Comparison of ENCODE assay signal across 27 cellular contexts in the genomic region with DNA sequence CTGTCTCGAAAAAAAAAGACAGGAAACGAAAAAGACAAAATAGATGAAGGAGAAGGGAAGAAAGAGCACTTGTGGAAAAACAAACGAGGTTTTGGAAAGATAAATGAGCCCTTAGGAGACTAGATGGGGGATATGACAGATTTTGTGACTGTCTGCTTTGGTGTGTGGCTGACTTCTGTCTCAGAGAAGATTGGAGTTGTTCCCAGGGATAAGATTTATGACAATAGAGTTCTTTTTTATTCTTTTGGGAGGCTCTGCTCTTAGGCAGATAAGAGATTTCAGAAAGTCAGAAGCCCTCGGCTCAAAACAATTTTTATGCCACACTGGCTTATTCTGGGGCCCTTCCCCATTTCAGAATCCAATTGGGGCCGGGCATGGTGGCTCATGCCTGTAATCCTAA.
"Had no signal": no experiment of that assay in that cellular context is flagged by ENCODE, and none has a peak within 500 bp of the region (broad histone marks: within the 10 kb centered on the region; RNA-seq: fewer than 3 reads in every experiment).

No MANE protein-coding gene starts in this region.

- H3K27me3 ChIP-seq: breast epithelium, colonic mucosa, dorsolateral prefrontal cortex, upper lobe of right lung had no signal

- H3K4me1 ChIP-seq: breast epithelium, colonic mucosa, upper lobe of right lung had no signal

- H3K4me3 Mint-ChIP-seq: activated CD4-positive, alpha-beta T cell treated with anti-CD3 and anti-CD28 coated beads for 36 hours; activated naive CD8-positive, alpha-beta T cell treated with anti-CD3 and anti-CD28 coated beads for 36 hours; activated T-cell treated with anti-CD3 and anti-CD28 coated beads, Interleukin-2, amount 50 U/mL, for 4 hours; effector memory CD8-positive, alpha-beta T cell; neural crest cell; stimulated activated effector memory CD8-positive, alpha-beta T cell treated with anti-CD3 and anti-CD28 coated beads, Interleukin-12 subunit alpha, Interleukin-12 subunit beta, amount 100 ng/mL, for 72 hours; WTC11 had no signal

- H3K4me1 Mint-ChIP-seq: WTC11 had no signal

- H3K9me3 Mint-ChIP-seq: activated naive CD8-positive, alpha-beta T cell treated with anti-CD3 and anti-CD28 coated beads for 36 hours; activated T-cell treated with anti-CD3 and anti-CD28 coated beads, Interleukin-2, amount 50 U/mL, for 4 hours; activated T-helper 2 cell treated with anti-CD3 and anti-CD28 coated beads, Interferon-gamma antibody, Interleukin-2, Interleukin-4, amounts not matched to agents 10 μg/mL and 5 μg/mL and 100 μg/mL, durations not matched to agents 14 hours and 24 hours and 36 hours; effector memory CD8-positive, alpha-beta T cell; neural crest cell; stimulated activated effector memory CD8-positive, alpha-beta T cell treated with anti-CD3 and anti-CD28 coated beads, Interleukin-12 subunit alpha, Interleukin-12 subunit beta, amount 100 ng/mL, for 72 hours had no signal

- H3K27me3 Mint-ChIP-seq: activated CD4-positive, alpha-beta T cell treated with anti-CD3 and anti-CD28 coated beads for 36 hours; activated naive CD8-positive, alpha-beta T cell treated with anti-CD3 and anti-CD28 coated beads for 36 hours; effector memory CD8-positive, alpha-beta T cell had no signal

- H3K27ac ChIP-seq: breast epithelium, colonic mucosa, dorsolateral prefrontal cortex, thoracic aorta, upper lobe of right lung had no signal

- FAIRE-seq: endothelial cell of umbilical vein, small intestine had no signal

- H3K36me3 ChIP-seq: breast epithelium, colonic mucosa, thoracic aorta, upper lobe of right lung had no signal

- H3K4me3 ChIP-seq: breast epithelium, colonic mucosa, dorsolateral prefrontal cortex, thoracic aorta, upper lobe of right lung had no signal

- ATAC-seq: activated CD4-positive, alpha-beta T cell treated with anti-CD3 and anti-CD28 coated beads for 36 hours; activated T-cell treated with anti-CD3 and anti-CD28 coated beads, Interleukin-2, amount 50 U/mL, for 4 hours; effector memory CD8-positive, alpha-beta T cell; esophagus mucosa; left ventricle myocardium superior; sciatic nerve; stimulated activated effector memory CD8-positive, alpha-beta T cell treated with anti-CD3 and anti-CD28 coated beads, Interleukin-12 subunit alpha, Interleukin-12 subunit beta, amount 100 ng/mL, for 72 hours; upper lobe of right lung; WTC11 had no signal

- H3K36me3 Mint-ChIP-seq: activated naive CD8-positive, alpha-beta T cell treated with anti-CD3 and anti-CD28 coated beads for 36 hours; stimulated activated effector memory CD8-positive, alpha-beta T cell treated with anti-CD3 and anti-CD28 coated beads, Interleukin-12 subunit alpha, Interleukin-12 subunit beta, amount 100 ng/mL, for 72 hours; WTC11 had no signal

- H3K9me3 ChIP-seq: breast epithelium, colonic mucosa, thoracic aorta, upper lobe of right lung had no signal

- DNase-seq: activated CD4-positive, alpha-beta T cell treated with anti-CD3 and anti-CD28 coated beads for 36 hours; activated CD4-positive, alpha-beta T cell treated with anti-CD3 and anti-CD28 coated beads, Interleukin-2, amount 50 U/mL, for 4 hours; activated naive CD4-positive, alpha-beta T cell treated with Interleukin-2 at 50 U/mL for 16 hours; activated naive CD8-positive, alpha-beta T cell treated with anti-CD3 and anti-CD28 coated beads for 36 hours; activated T-cell treated with anti-CD3 and anti-CD28 coated beads, Interleukin-2, amount 50 U/mL, for 4 hours; amniotic stem cell; colonic mucosa; dorsolateral prefrontal cortex; effector memory CD8-positive, alpha-beta T cell; foreskin melanocyte; hypothalamus; left ventricle myocardium superior; mammary epithelial cell; posterior cingulate gyrus; small intestine; stimulated activated CD4-positive, alpha-beta T cell treated with anti-CD3 and anti-CD28 coated beads, Interleukin-2, amount 100 ng/mL, for 24 hours; T1000; upper lobe of right lung had no signal

- H3K27ac Mint-ChIP-seq: activated CD4-positive, alpha-beta T cell treated with anti-CD3 and anti-CD28 coated beads for 36 hours; activated naive CD8-positive, alpha-beta T cell treated with anti-CD3 and anti-CD28 coated beads for 36 hours; activated T-helper 2 cell treated with anti-CD3 and anti-CD28 coated beads, Interferon-gamma antibody, Interleukin-2, Interleukin-4, amounts not matched to agents 10 μg/mL and 5 μg/mL and 100 μg/mL, durations not matched to agents 14 hours and 24 hours and 36 hours; stimulated activated effector memory CD8-positive, alpha-beta T cell treated with anti-CD3 and anti-CD28 coated beads, Interleukin-12 subunit alpha, Interleukin-12 subunit beta, amount 100 ng/mL, for 72 hours; WTC11 had no signal
